21 cellular contexts compared by ENCODE assay signal in the genomic region with DNA sequence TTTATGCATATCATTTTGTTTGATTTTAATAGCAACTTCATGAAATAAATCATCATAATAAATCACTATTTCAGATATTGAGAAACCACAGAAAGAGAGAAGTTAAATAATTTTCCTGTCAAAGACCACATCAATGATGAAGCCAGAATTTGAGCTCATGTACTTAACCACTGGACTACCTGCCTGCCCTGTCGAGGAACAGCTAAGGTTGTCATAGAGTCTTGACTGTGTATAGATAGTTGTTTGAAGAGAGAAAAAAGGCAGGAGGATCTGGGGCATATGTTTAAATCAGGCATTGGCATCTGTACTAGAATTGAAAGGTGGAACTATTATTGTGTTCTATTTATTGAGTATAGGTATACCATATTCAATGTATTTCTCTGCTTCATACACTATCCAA. TPM values are rescaled to one million over a fixed set of nuclear protein-coding genes. Genes with fewer than 3 reads are reported as not detected.
"Had no signal": no experiment of that assay in that cellular context is flagged by ENCODE, and none has a peak within 500 bp of the region (broad histone marks: within the 10 kb centered on the region; RNA-seq: fewer than 3 reads in every experiment).

No MANE protein-coding gene starts in this region.

- H3K36me3 ChIP-seq: esophagus squamous epithelium, gastrocnemius medialis, heart right ventricle, left lung, lower lobe of right lung had no signal

- DNase-seq: dermis blood vessel endothelial cell; dorsolateral prefrontal cortex; effector CD4-positive, alpha-beta T cell; effector memory CD4-positive, alpha-beta T cell; esophagus squamous epithelium; foreskin fibroblast; foreskin melanocyte; gastrocnemius medialis; glutamatergic neuron; head of caudate nucleus; heart right ventricle; hippocampal formation; left cardiac atrium; left lung; left ventricle myocardium superior; lower lobe of right lung; mesenchymal stem cell; mucosa of descending colon had no signal

- H3K27me3 ChIP-seq: esophagus squamous epithelium, gastrocnemius medialis, heart right ventricle, left lung had no signal

- ATAC-seq: gastrocnemius medialis, heart right ventricle, left cardiac atrium, left lung, left ventricle myocardium superior, lower lobe of right lung, mucosa of descending colon had no signal

- H3K27ac Mint-ChIP-seq: mesothelial cell of epicardium had no signal

- H3K9me3 ChIP-seq: esophagus squamous epithelium, gastrocnemius medialis, heart right ventricle, left lung, lower lobe of right lung, mucosa of descending colon had no signal

- H3K4me1 ChIP-seq: left lung, lower lobe of right lung had no signal

- H3K9me3 Mint-ChIP-seq: mesothelial cell of epicardium had no signal

- H3K27ac ChIP-seq: coronary artery, dorsolateral prefrontal cortex, esophagus squamous epithelium, gastrocnemius medialis, heart right ventricle, left lung, lower lobe of right lung had no signal

- H3K4me3 Mint-ChIP-seq: mesothelial cell of epicardium had no signal

- H3K4me3 ChIP-seq: coronary artery, dorsolateral prefrontal cortex, esophagus squamous epithelium, gastrocnemius medialis, heart right ventricle, left lung, lower lobe of right lung, mucosa of descending colon had no signal

- H3K36me3 Mint-ChIP-seq: mesothelial cell of epicardium had no signal

RNA-seq across cellular contexts. Expression of a gene that starts 51.7 kb away (rescaled TPM):
- total RNA-seq: epithelial cell of proximal tubule had no signal

RNA-seq across cellular contexts. Expression of a gene that starts 52.1 kb away (rescaled TPM):
- total RNA-seq: left ventricle myocardium superior had no signal
